Comparison of ENCODE assay signal across 17 cellular contexts in the genomic region with DNA sequence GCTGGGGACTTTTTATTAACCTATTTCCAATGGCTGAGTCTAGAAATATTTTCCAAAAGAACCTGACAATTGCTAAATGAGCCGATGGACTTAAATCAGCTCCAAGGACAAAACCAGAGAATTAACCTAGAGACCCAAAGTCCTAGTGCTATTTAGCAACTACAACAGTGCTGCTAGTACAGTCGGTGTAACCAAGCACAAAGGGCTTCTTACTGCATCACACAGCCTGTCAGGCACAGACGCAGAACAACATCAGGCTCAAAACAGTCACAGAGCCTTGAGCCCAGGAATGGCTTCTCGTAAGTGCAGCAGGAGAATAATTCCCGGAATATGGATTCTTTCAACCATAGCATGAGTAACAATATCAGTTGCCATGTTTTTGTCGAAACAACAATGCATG.
"Had no signal": no experiment of that assay in that cellular context is flagged by ENCODE, and none has a peak within 500 bp of the region (broad histone marks: within the 10 kb centered on the region; RNA-seq: fewer than 3 reads in every experiment).

No MANE protein-coding gene starts in this region.

- H3K27me3 Mint-ChIP-seq: activated CD4-positive, alpha-beta memory T cell treated with anti-CD3 and anti-CD28 coated beads for 36 hours; central memory CD8-positive, alpha-beta T cell; effector memory CD8-positive, alpha-beta T cell; memory B cell had no signal

- H3K27me3 ChIP-seq: gastroesophageal sphincter had no signal

- H3K36me3 ChIP-seq: gastroesophageal sphincter had no signal

- H3K27ac ChIP-seq: gastroesophageal sphincter, parathyroid adenoma had no signal

- DNase-seq: activated CD4-positive, alpha-beta memory T cell treated with anti-CD3 and anti-CD28 coated beads for 36 hours; activated CD4-positive, alpha-beta T cell treated with anti-CD3 and anti-CD28 coated beads for 48 hours; activated gamma-delta T cell; aorta; effector memory CD8-positive, alpha-beta T cell; head of caudate nucleus; left ventricle myocardium superior; nephron progenitor cell; nucleus accumbens; stimulated activated CD4-positive, alpha-beta T cell treated with anti-CD3 and anti-CD28 coated beads, Interleukin-4, amount 100 ng/mL, for 1 hour; stimulated activated naive CD4-positive, alpha-beta T cell had no signal

- H3K4me3 ChIP-seq: gastroesophageal sphincter had no signal

- H3K27ac Mint-ChIP-seq: activated CD4-positive, alpha-beta memory T cell treated with anti-CD3 and anti-CD28 coated beads for 36 hours; activated naive CD4-positive, alpha-beta T cell treated with anti-CD3 and anti-CD28 coated beads, Interleukin-2, amount 50 U/mL, for 72 hours; memory B cell; nephron progenitor cell had no signal

- H3K9me3 Mint-ChIP-seq: activated CD4-positive, alpha-beta memory T cell treated with anti-CD3 and anti-CD28 coated beads for 36 hours; central memory CD8-positive, alpha-beta T cell; effector memory CD8-positive, alpha-beta T cell; nephron progenitor cell had no signal

- ATAC-seq: activated naive CD4-positive, alpha-beta T cell treated with anti-CD3 and anti-CD28 coated beads, Interleukin-2, amount 50 U/mL, for 72 hours; effector memory CD8-positive, alpha-beta T cell; gastroesophageal sphincter; left ventricle myocardium superior; SK-N-SH treated with all-trans-retinoic acid at 6 μM for 48 hours had no signal

- H3K4me3 Mint-ChIP-seq: activated CD4-positive, alpha-beta memory T cell treated with anti-CD3 and anti-CD28 coated beads for 36 hours; central memory CD8-positive, alpha-beta T cell; effector memory CD8-positive, alpha-beta T cell; memory B cell; nephron progenitor cell had no signal

- H3K36me3 Mint-ChIP-seq: activated CD4-positive, alpha-beta memory T cell treated with anti-CD3 and anti-CD28 coated beads for 36 hours had no signal

- H3K9me3 ChIP-seq: gastroesophageal sphincter had no signal
